Comparison of ENCODE assay signal across 27 cellular contexts in genomic region chr14:37571391-37571790, GRCh38. TPM values are rescaled to one million over a fixed set of nuclear protein-coding genes. Genes with fewer than 3 reads are reported as not detected.
"Had no signal": no experiment of that assay in that cellular context is flagged by ENCODE, and none has a peak within 500 bp of the region (broad histone marks: within the 10 kb centered on the region; RNA-seq: fewer than 3 reads in every experiment).

No MANE protein-coding gene starts in this region.

- H3K4me1 Mint-ChIP-seq: naive B cell had no signal

- H3K9me3 Mint-ChIP-seq: endodermal cell had no signal

- H3K27me3 Mint-ChIP-seq: effector memory CD8-positive, alpha-beta T cell had no signal

- H3K4me3 Mint-ChIP-seq: effector memory CD8-positive, alpha-beta T cell; endodermal cell; mesothelial cell of epicardium had no signal

- DNase-seq: dermis blood vessel endothelial cell; dorsolateral prefrontal cortex; effector CD8-positive, alpha-beta T cell; effector memory CD8-positive, alpha-beta T cell; endodermal cell; erythroblast; esophagus squamous epithelium; foreskin fibroblast; foreskin melanocyte; gastrocnemius medialis; glutamatergic neuron; head of caudate nucleus; heart right ventricle; hippocampal formation; left cardiac atrium; left lung; left ventricle myocardium superior; lower lobe of right lung; mesenchymal stem cell; mucosa of descending colon; naive B cell had no signal

- H3K27ac ChIP-seq: coronary artery, dorsolateral prefrontal cortex, epithelial cell of prostate, esophagus squamous epithelium, gastrocnemius medialis, heart right ventricle, left lung, lower lobe of right lung had no signal

- H3K36me3 Mint-ChIP-seq: naive B cell had no signal

- H3K27ac Mint-ChIP-seq: effector memory CD8-positive, alpha-beta T cell; endodermal cell; mesothelial cell of epicardium had no signal

RNA-seq across cellular contexts. Expression of gene FOXA1, which starts 23.7 kb away (rescaled TPM):
- total RNA-seq: dermis blood vessel endothelial cell, dorsolateral prefrontal cortex, heart right ventricle, left cardiac atrium, left ventricle myocardium superior, lung microvascular endothelial cell, mesenteric fat pad had no signal

RNA-seq across cellular contexts. Expression of gene TTC6, which starts 24.0 kb away (rescaled TPM):
- total RNA-seq: dermis blood vessel endothelial cell, gastrocnemius medialis, heart right ventricle, left cardiac atrium, left ventricle myocardium superior, lung microvascular endothelial cell, mesenteric fat pad, myocyte had no signal
